Comparison of ENCODE assay signal across 35 cellular contexts in the genomic region with DNA sequence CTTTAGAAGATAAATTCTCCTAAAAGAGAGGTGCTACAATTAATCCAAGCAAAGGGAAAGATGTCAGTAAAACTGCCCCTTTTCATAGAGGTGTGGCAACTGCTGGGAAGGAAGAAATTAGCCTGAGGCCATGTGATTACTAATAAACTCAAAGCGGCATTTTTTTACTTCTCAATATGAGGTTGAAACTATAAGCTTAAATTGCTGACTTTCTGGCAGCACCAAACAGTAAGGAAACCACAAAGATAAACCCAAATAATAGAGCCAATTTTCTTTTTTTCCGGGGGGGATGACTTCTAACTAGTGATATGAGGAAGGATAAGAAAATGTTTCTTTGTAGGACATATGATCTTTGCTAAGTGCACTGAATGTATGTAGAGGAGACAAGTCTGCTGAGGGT. TPM values are rescaled to one million over a fixed set of nuclear protein-coding genes. Genes with fewer than 3 reads are reported as not detected.
"Had no signal": no experiment of that assay in that cellular context is flagged by ENCODE, and none has a peak within 500 bp of the region (broad histone marks: within the 10 kb centered on the region; RNA-seq: fewer than 3 reads in every experiment).

No MANE protein-coding gene starts in this region.

- FAIRE-seq: small intestine, TTC549 had no signal

- H3K4me3 ChIP-seq: cardiac muscle cell, colonic mucosa, heart right ventricle, left lung, lower lobe of right lung, neural progenitor cell, psoas muscle, sigmoid colon, stomach, thyroid gland, upper lobe of left lung, vagina had no signal

- H3K9me3 ChIP-seq: colonic mucosa, heart right ventricle, left lung, lower lobe of right lung, psoas muscle, sigmoid colon, stomach, thyroid gland, upper lobe of left lung, vagina had no signal

- ATAC-seq: activated naive CD4-positive, alpha-beta T cell treated with anti-CD3 and anti-CD28 coated beads, Interleukin-2, amount 50 U/mL, for 72 hours; activated T-cell treated with anti-CD3 and anti-CD28 coated beads, Interleukin-2, amount 50 U/mL, for 72 hours; heart right ventricle; left lung; lower lobe of right lung; natural killer cell; psoas muscle; stimulated activated memory B cell treated with anti-CD40 and anti-IgM and Interleukin-4, amounts not matched to agents 10 μg/mL and 1 μg/mL and 100 μg/mL, for 72 hours had no signal

- H2AFZ ChIP-seq: neural progenitor cell, parathyroid adenoma had no signal

- H3K27ac ChIP-seq: cardiac muscle cell, colonic mucosa, heart right ventricle, left lung, lower lobe of right lung, neural progenitor cell, parathyroid adenoma, psoas muscle, sigmoid colon, stomach, thyroid gland, upper lobe of left lung, vagina, VCaP had no signal

- H3K36me3 Mint-ChIP-seq: activated naive CD4-positive, alpha-beta T cell treated with anti-CD3 and anti-CD28 coated beads, Interleukin-2, amount 50 U/mL, for 72 hours; natural killer cell; neural progenitor cell; stimulated activated memory B cell treated with anti-CD40 and anti-IgM and Interleukin-4, amounts not matched to agents 10 μg/mL and 1 μg/mL and 100 μg/mL, for 72 hours had no signal

- H3K9me3 Mint-ChIP-seq: activated naive CD4-positive, alpha-beta T cell treated with anti-CD3 and anti-CD28 coated beads, Interleukin-2, amount 50 U/mL, for 72 hours; activated T-cell treated with anti-CD3 and anti-CD28 coated beads, Interleukin-2, amount 50 U/mL, for 72 hours; natural killer cell; neural progenitor cell; stimulated activated memory B cell treated with anti-CD40 and anti-IgM and Interleukin-4, amounts not matched to agents 10 μg/mL and 1 μg/mL and 100 μg/mL, for 72 hours had no signal

- H3K27ac Mint-ChIP-seq: activated naive CD4-positive, alpha-beta T cell treated with anti-CD3 and anti-CD28 coated beads, Interleukin-2, amount 50 U/mL, for 72 hours; activated T-cell treated with anti-CD3 and anti-CD28 coated beads, Interleukin-2, amount 50 U/mL, for 72 hours; natural killer cell; neural progenitor cell; stimulated activated memory B cell treated with anti-CD40 and anti-IgM and Interleukin-4, amounts not matched to agents 10 μg/mL and 1 μg/mL and 100 μg/mL, for 72 hours had no signal

- H3K36me3 ChIP-seq: cardiac muscle cell, colonic mucosa, heart right ventricle, left lung, lower lobe of right lung, neural progenitor cell, sigmoid colon, stomach, thyroid gland, upper lobe of left lung, vagina had no signal

- H3K4me3 Mint-ChIP-seq: activated T-cell treated with anti-CD3 and anti-CD28 coated beads, Interleukin-2, amount 50 U/mL, for 72 hours; natural killer cell; neural progenitor cell; stimulated activated memory B cell treated with anti-CD40 and anti-IgM and Interleukin-4, amounts not matched to agents 10 μg/mL and 1 μg/mL and 100 μg/mL, for 72 hours had no signal

- H3K4me1 ChIP-seq: colonic mucosa, heart right ventricle, left lung, lower lobe of right lung, neural progenitor cell, parathyroid adenoma, psoas muscle, sigmoid colon, stomach, thyroid gland, upper lobe of left lung, vagina had no signal

- H3K79me2 ChIP-seq: parathyroid adenoma had no signal

- H3K27me3 ChIP-seq: cardiac muscle cell, colonic mucosa, neural progenitor cell, sigmoid colon, stomach, thyroid gland, upper lobe of left lung, vagina had no signal

- H3K4me2 ChIP-seq: neural progenitor cell had no signal

- DNase-seq: activated CD4-positive, alpha-beta T cell treated with anti-CD3 and anti-CD28 coated beads for 4 hours; activated CD4-positive, alpha-beta T cell treated with anti-CD3 and anti-CD28 coated beads, Interleukin-2, amount 50 U/mL, for 4 hours; activated naive CD4-positive, alpha-beta T cell; activated T-cell treated with anti-CD3 and anti-CD28 coated beads for 4 hours; activated T-cell treated with anti-CD3 and anti-CD28 coated beads, Interleukin-2, amount 50 U/mL, for 72 hours; cerebellar nuclear complex; colonic mucosa; effector memory CD4-positive, alpha-beta T cell; erythroblast; foreskin fibroblast; heart right ventricle; kidney glomerular epithelial cell; left lung; lower lobe of right lung; mesenchymal stem cell; natural killer cell; occipital lobe; psoas muscle; sigmoid colon; small intestine; stimulated activated CD4-positive, alpha-beta T cell treated with anti-CD3 and anti-CD28 coated beads, Interleukin-1b, Interleukin-23, amount 100 ng/mL, for 48 hours; stimulated activated CD4-positive, alpha-beta T cell treated with anti-CD3 and anti-CD28 coated beads, Interleukin-4, amount 100 ng/mL, for 4 hours; stimulated activated CD8-positive, alpha-beta memory T cell treated with anti-CD3 and anti-CD28 coated beads, Interleukin-4, amount 100 ng/mL, for 48 hours; stomach; T-helper 9 cell; thyroid gland; upper lobe of left lung had no signal

- H3K27me3 Mint-ChIP-seq: stimulated activated memory B cell treated with anti-CD40 and anti-IgM and Interleukin-4, amounts not matched to agents 10 μg/mL and 1 μg/mL and 100 μg/mL, for 72 hours had no signal

- H3K4me1 Mint-ChIP-seq: natural killer cell; stimulated activated memory B cell treated with anti-CD40 and anti-IgM and Interleukin-4, amounts not matched to agents 10 μg/mL and 1 μg/mL and 100 μg/mL, for 72 hours had no signal

RNA-seq across cellular contexts. Expression of gene AR, which starts 30.9 kb away (rescaled TPM):
- total RNA-seq: activated naive CD4-positive, alpha-beta T cell treated with anti-CD3 and anti-CD28 coated beads, Interleukin-2, amount 50 U/mL, for 72 hours had no signal
